ENCODE assay signal across 9 cellular contexts in genomic region chr7:44750424-44750823, GRCh38. TPM values are rescaled to one million over a fixed set of nuclear protein-coding genes. Genes with fewer than 3 reads are reported as not detected.
DNase-seq lines count a peak whose midpoint lies in the region; ATAC-seq and TF ChIP-seq lines count a peak whose summit lies in the region.
"Had no signal": no experiment of that assay in that cellular context is flagged by ENCODE, and none has a peak within 500 bp of the region (broad histone marks: within the 10 kb centered on the region; RNA-seq: fewer than 3 reads in every experiment).

No MANE protein-coding gene starts in this region.

- intact Hi-C loops in activated CD4-positive, alpha-beta memory T cell treated with anti-CD3 and anti-CD28 coated beads for 36 hours (cut with micrococcal nuclease), result loop anchor here (2.0 kb wide), 2 partner anchors 98 to 162 kb away; partner anchors contain the start of gene H2AZ2

- no peak for TF ChIP-seq CTCF in type B pancreatic cell (conservative IDR thresholded peaks at IDR 0.05)

- DNase-seq in stimulated activated naive CD8-positive, alpha-beta T cell treated with anti-CD3 and anti-CD28 coated beads, Interleukin-15, Interleukin-2, amounts not matched to agents 100 U/mL and 50 U/mL, for 24 hours, result no peak
- DNase-seq in activated CD4-positive, alpha-beta memory T cell treated with anti-CD3 and anti-CD28 coated beads for 36 hours, result no peak
- DNase-seq in memory B cell (ENCODE audit: low spot score in 2 of 2), result no peak
- no peak for DNase-seq in type B pancreatic cell (ENCODE audit: extremely low spot score, unreplicated experiment)
- DNase-seq in medulla oblongata (ENCODE audit: extremely low spot score), result no peak
- no peak for DNase-seq in globus pallidus (ENCODE audit: low spot score)
- DNase-seq: NCI-H524 treated with DMSO at 0.1 percent for 48 hours had no signal

- H3K27ac Mint-ChIP-seq in stimulated activated naive CD8-positive, alpha-beta T cell treated with anti-CD3 and anti-CD28 coated beads, Interleukin-15, Interleukin-2, amounts not matched to agents 100 ng/mL and 50 ng/mL, for 24 hours, result peak overlapping the region; percentile 87
- peak overlapping the region; percentile 87 for H3K27ac Mint-ChIP-seq in activated CD4-positive, alpha-beta memory T cell treated with anti-CD3 and anti-CD28 coated beads for 36 hours
- H3K27ac Mint-ChIP-seq in memory B cell (peak overlapping the region; percentile 96), type B pancreatic cell (peak overlapping the region; percentile 68)

- H3K9me3 Mint-ChIP-seq in stimulated activated naive CD8-positive, alpha-beta T cell treated with anti-CD3 and anti-CD28 coated beads, Interleukin-15, Interleukin-2, amounts not matched to agents 100 ng/mL and 50 ng/mL, for 24 hours, result no peaks in the 10 kb centered on the region
- no peaks in the 10 kb centered on the region for H3K9me3 Mint-ChIP-seq in activated CD4-positive, alpha-beta memory T cell treated with anti-CD3 and anti-CD28 coated beads for 36 hours
- no peaks in the 10 kb centered on the region for H3K9me3 Mint-ChIP-seq in memory B cell
- H3K9me3 Mint-ChIP-seq in type B pancreatic cell, result no peaks in the 10 kb centered on the region

- peaks cover 61% of the 10 kb centered on the region for H3K4me1 Mint-ChIP-seq in stimulated activated naive CD8-positive, alpha-beta T cell treated with anti-CD3 and anti-CD28 coated beads, Interleukin-15, Interleukin-2, amounts not matched to agents 100 ng/mL and 50 ng/mL, for 24 hours (ENCODE audit: low read depth)
- peaks cover 51% of the 10 kb centered on the region for H3K4me1 Mint-ChIP-seq in activated CD4-positive, alpha-beta memory T cell treated with anti-CD3 and anti-CD28 coated beads for 36 hours (ENCODE audit: low read depth)
- H3K4me1 Mint-ChIP-seq in memory B cell (peaks cover 42% of the 10 kb centered on the region), type B pancreatic cell (ENCODE audit: unreplicated experiment) (peaks cover 26% of the 10 kb centered on the region)

- POLR2A ChIA-PET in activated CD4-positive, alpha-beta memory T cell treated with anti-CD3 and anti-CD28 coated beads for 36 hours (lab: Charles Lee), result interaction anchor here (0.6 to 3.4 kb wide), 14 partner anchors 9 to 231 kb away, joined by 3 to 24 read pairs (median 6); partner anchors contain the start of genes DDX56, H2AZ2, OGDH and PURB

- peak overlapping the region; percentile 91 for H3K4me3 Mint-ChIP-seq in stimulated activated naive CD8-positive, alpha-beta T cell treated with anti-CD3 and anti-CD28 coated beads, Interleukin-15, Interleukin-2, amounts not matched to agents 100 ng/mL and 50 ng/mL, for 24 hours
- peak overlapping the region; percentile 81 for H3K4me3 Mint-ChIP-seq in activated CD4-positive, alpha-beta memory T cell treated with anti-CD3 and anti-CD28 coated beads for 36 hours
- H3K4me3 Mint-ChIP-seq in memory B cell (peak overlapping the region; percentile 92), type B pancreatic cell (peak overlapping the region; percentile 90)

- no peak for ATAC-seq in stimulated activated naive CD8-positive, alpha-beta T cell treated with anti-CD3 and anti-CD28 coated beads, Interleukin-15, Interleukin-2, amounts not matched to agents 100 U/mL and 50 U/mL, for 24 hours
- ATAC-seq in memory B cell (ENCODE audit: low read depth), result no peak
- ATAC-seq in HG02588 (IDR thresholded peaks at IDR 0.05; ENCODE audit: unreplicated experiment), result no peak

- no peaks in the 10 kb centered on the region for H3K27me3 Mint-ChIP-seq in stimulated activated naive CD8-positive, alpha-beta T cell treated with anti-CD3 and anti-CD28 coated beads, Interleukin-15, Interleukin-2, amounts not matched to agents 100 ng/mL and 50 ng/mL, for 24 hours
- H3K27me3 Mint-ChIP-seq in activated CD4-positive, alpha-beta memory T cell treated with anti-CD3 and anti-CD28 coated beads for 36 hours, result no peaks in the 10 kb centered on the region
- H3K27me3 Mint-ChIP-seq in memory B cell, result no peaks in the 10 kb centered on the region
- no peaks in the 10 kb centered on the region for H3K27me3 Mint-ChIP-seq in type B pancreatic cell

- CTCF ChIA-PET in activated CD4-positive, alpha-beta memory T cell treated with anti-CD3 and anti-CD28 coated beads for 36 hours (lab: Charles Lee), result interaction anchor here (0.5 to 1.4 kb wide), 8 partner anchors 20 to 214 kb away, joined by 3 to 5 read pairs (median 3); partner anchors contain the start of gene OGDH

- H3K36me3 Mint-ChIP-seq in stimulated activated naive CD8-positive, alpha-beta T cell treated with anti-CD3 and anti-CD28 coated beads, Interleukin-15, Interleukin-2, amounts not matched to agents 100 ng/mL and 50 ng/mL, for 24 hours (ENCODE audit: low read depth), result peaks cover 26% of the 10 kb centered on the region
- H3K36me3 Mint-ChIP-seq in activated CD4-positive, alpha-beta memory T cell treated with anti-CD3 and anti-CD28 coated beads for 36 hours, result peaks cover 8% of the 10 kb centered on the region
- H3K36me3 Mint-ChIP-seq in memory B cell, result peaks cover 3% of the 10 kb centered on the region
- peaks cover 5% of the 10 kb centered on the region for H3K36me3 Mint-ChIP-seq in type B pancreatic cell

RNA-seq across cellular contexts. Expression of gene ZMIZ2, which starts 1.8 kb away (rescaled TPM):
- 10 to 100 TPM; 84.7 to 92.3 TPM for total RNA-seq in activated CD4-positive, alpha-beta memory T cell treated with anti-CD3 and anti-CD28 coated beads for 36 hours
- 112 and 122 TPM in 2 replicates for total RNA-seq in type B pancreatic cell (ENCODE audit: low replicate concordance)

RNA-seq across cellular contexts. Expression of gene PPIA, which starts 46.1 kb away (rescaled TPM):
- total RNA-seq in activated CD4-positive, alpha-beta memory T cell treated with anti-CD3 and anti-CD28 coated beads for 36 hours, result 1,000 to 10,000 TPM; 3,158 to 3,182 TPM
- total RNA-seq in type B pancreatic cell (ENCODE audit: low replicate concordance), result 1,428 and 1,469 TPM in 2 replicates
